Comparison of ENCODE assay signal across 17 cellular contexts in the genomic region with DNA sequence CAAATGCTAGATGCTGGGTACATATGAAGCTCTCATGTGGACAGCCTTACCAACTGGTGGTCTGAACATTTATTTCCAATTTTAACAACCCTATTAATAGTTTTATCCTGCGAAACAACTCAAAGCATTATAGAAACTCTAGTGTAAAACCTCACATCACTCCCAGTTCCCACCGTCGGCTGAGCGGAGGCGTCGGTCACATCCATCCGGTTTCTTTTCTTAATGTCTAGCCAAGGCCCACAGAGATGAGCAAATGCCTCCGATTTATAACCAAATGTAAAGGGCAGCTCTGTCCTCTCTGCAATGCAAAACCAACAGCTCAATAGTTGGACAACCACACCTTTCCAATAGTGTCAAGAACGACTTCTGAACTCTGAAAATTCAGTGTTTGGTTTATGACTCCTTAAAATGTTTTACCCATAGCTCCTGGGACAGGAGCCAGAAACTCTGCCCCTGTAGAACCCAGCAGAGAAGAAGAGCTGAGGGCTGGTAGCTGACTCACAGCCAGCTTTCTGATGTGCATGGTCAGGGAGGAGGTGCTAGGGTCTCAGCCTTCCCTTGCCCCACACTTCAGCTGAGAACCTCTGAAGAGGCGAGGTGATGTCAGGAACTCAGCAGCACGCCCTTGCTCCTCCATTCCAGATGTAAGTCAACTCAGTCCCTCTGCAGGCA.
"Had no signal": no experiment of that assay in that cellular context is flagged by ENCODE, and none has a peak within 500 bp of the region (broad histone marks: within the 10 kb centered on the region; RNA-seq: fewer than 3 reads in every experiment).

No MANE protein-coding gene starts in this region.

- H3K4me2 ChIP-seq: SK-N-SH had no signal

- H3K27me3 ChIP-seq: brain microvascular endothelial cell had no signal

- H3K9ac ChIP-seq: SK-N-SH had no signal

- H3K9me3 ChIP-seq: gastrocnemius medialis, neutrophil, SK-N-SH, transverse colon had no signal

- H3K4me1 ChIP-seq: gastrocnemius medialis, transverse colon had no signal

- H3K36me3 Mint-ChIP-seq: activated naive CD4-positive, alpha-beta T cell treated with anti-CD3 and anti-CD28 coated beads, Interleukin-2, amount 50 U/mL, for 24 hours; T-cell had no signal

- DNase-seq: activated CD4-positive, CD25-positive, alpha-beta regulatory T cell treated with anti-CD3 and anti-CD28 coated beads, Interleukin-2, amount 50 U/mL, for 72 hours; activated T-cell treated with anti-CD3 and anti-CD28 coated beads, Interleukin-2, amount 50 U/mL, for 24 hours; amygdala; brain microvascular endothelial cell; cerebellar nuclear complex; effector CD8-positive, alpha-beta T cell; gastrocnemius medialis; midbrain; SK-N-SH; stimulated activated CD4-positive, alpha-beta T cell treated with anti-CD3 and anti-CD28 coated beads, Interleukin-4, amount 100 ng/mL, for 24 hours; stimulated activated naive CD4-positive, alpha-beta T cell treated with Interleukin-2 at 50 U/mL for 16 hours; T-cell; transverse colon had no signal

- H3K9me3 Mint-ChIP-seq: activated naive CD4-positive, alpha-beta T cell treated with anti-CD3 and anti-CD28 coated beads, Interleukin-2, amount 50 U/mL, for 24 hours; activated T-cell treated with anti-CD3 and anti-CD28 coated beads, Interleukin-2, amount 50 U/mL, for 24 hours; T-cell had no signal

- ATAC-seq: gastrocnemius medialis had no signal

- H3K4me3 ChIP-seq: gastrocnemius medialis, lung, skin epidermis, transverse colon had no signal

- H3K27ac Mint-ChIP-seq: activated naive CD4-positive, alpha-beta T cell treated with anti-CD3 and anti-CD28 coated beads, Interleukin-2, amount 50 U/mL, for 24 hours; activated T-cell treated with anti-CD3 and anti-CD28 coated beads, Interleukin-2, amount 50 U/mL, for 24 hours; T-cell had no signal

- H3K4me3 Mint-ChIP-seq: activated naive CD4-positive, alpha-beta T cell treated with anti-CD3 and anti-CD28 coated beads, Interleukin-2, amount 50 U/mL, for 24 hours; activated T-cell treated with anti-CD3 and anti-CD28 coated beads, Interleukin-2, amount 50 U/mL, for 24 hours; T-cell had no signal

- H3K36me3 ChIP-seq: brain microvascular endothelial cell, gastrocnemius medialis, neutrophil, transverse colon had no signal

- H3K4me1 Mint-ChIP-seq: activated naive CD4-positive, alpha-beta T cell treated with anti-CD3 and anti-CD28 coated beads, Interleukin-2, amount 50 U/mL, for 24 hours had no signal

- H3K27ac ChIP-seq: brain microvascular endothelial cell, gastrocnemius medialis, neutrophil, skin epidermis, transverse colon had no signal
